In the genomic region with DNA sequence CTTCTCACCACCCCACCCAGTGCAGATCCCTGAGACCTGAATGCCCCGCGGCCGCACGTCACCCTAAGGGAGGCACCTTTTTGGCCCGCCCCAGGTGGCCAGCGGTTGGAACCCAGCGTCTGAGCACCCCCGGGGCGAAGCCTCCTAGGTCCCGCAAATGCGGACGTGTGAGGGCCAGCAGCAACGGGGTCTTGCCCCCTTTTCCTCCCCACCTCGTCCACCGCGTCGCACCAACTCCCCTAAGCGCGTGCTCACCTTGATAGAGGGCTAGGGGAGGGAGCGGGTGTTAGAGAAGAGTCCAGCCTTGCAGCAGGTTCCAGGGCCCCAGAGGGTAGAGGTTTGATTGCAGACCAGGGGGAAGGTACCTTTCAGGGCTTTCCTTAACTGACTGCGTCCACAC, we compare ENCODE assay signal across 9 cellular contexts. TPM values are rescaled to one million over a fixed set of nuclear protein-coding genes. Genes with fewer than 3 reads are reported as not detected.
"Had no signal": no experiment of that assay in that cellular context is flagged by ENCODE, and none has a peak within 500 bp of the region (broad histone marks: within the 10 kb centered on the region; RNA-seq: fewer than 3 reads in every experiment).

No MANE protein-coding gene starts in this region.

RNA-seq across cellular contexts. Expression of gene SYT15, which starts 0.5 kb away (rescaled TPM):
- polyA plus RNA-seq: neural cell had no signal

RNA-seq across cellular contexts. Expression of gene GPRIN2, which starts 22.9 kb away (rescaled TPM):
- total RNA-seq: naive thymus-derived CD4-positive, alpha-beta T cell; natural killer cell; osteoblast; posterior vena cava; pulmonary artery endothelial cell; smooth muscle cell; spleen; subcutaneous adipose tissue had no signal
- polyA plus RNA-seq: naive thymus-derived CD4-positive, alpha-beta T cell; spleen had no signal
